In the genomic region with DNA sequence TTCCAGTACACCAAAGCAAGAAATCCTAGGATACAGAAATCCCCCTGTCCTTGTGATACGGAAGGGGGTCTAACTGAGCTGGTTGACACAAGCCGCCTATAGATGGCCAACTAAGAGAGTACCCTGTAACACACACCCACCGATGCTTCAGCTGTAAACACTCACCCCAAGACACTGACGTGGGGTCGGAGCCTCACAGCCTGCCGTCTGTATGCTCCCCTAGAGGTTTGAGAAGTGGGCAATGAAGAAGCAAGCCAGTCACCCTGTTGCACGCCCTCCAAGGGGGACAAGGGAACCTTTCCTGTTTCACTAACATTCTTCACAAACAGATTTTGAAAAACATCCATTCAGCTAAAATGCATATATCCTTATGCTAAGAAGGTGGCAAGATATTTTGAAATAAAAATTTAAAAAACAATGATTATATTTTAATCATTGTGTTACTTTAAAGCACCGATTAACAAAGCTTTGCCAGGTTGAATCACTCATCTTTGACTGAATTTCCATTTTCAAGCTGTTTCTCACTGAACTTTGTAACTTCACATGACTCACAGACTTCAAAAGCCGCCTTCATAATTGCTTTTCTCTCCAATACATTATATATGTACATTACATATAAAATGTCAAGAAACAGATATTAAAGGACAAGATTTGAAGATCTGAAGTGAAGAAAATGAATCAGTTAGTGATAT, we compare ENCODE assay signal across 14 cellular contexts.
DNase-seq lines count a peak whose midpoint lies in the region; ATAC-seq and TF ChIP-seq lines count a peak whose summit lies in the region.
"Had no signal": no experiment of that assay in that cellular context is flagged by ENCODE, and none has a peak within 500 bp of the region (broad histone marks: within the 10 kb centered on the region; RNA-seq: fewer than 3 reads in every experiment).

No MANE protein-coding gene starts in this region.

- no peaks in the 10 kb centered on the region for H3K4me1 Mint-ChIP-seq in activated T-cell treated with anti-CD3 and anti-CD28 coated beads, Interleukin-2, amount 50 U/mL, for 72 hours (ENCODE audit: low read depth)
- H3K4me1 Mint-ChIP-seq: naive B cell had no signal

- H3K79me2 ChIP-seq in ACC112 (ENCODE audit: control insufficient read depth, insufficient read depth, low read length, unreplicated experiment), result no peaks in the 10 kb centered on the region
- no peaks in the 10 kb centered on the region for H3K79me2 ChIP-seq in PC-9 (ENCODE audit: low read depth)

- H2AFZ ChIP-seq in ACC112 (ENCODE audit: low read length, unreplicated experiment) (peak overlapping the region; percentile 55), PC-9 (no peak overlapping the region; the same call in 1 of the 2 replicates)

- H4K20me1 ChIP-seq in PC-9 (ENCODE audit: insufficient read depth), result no peaks in the 10 kb centered on the region

- POLR2A ChIA-PET in PC-9 (lab: Charles Lee; ENCODE audit: unreplicated experiment), result no interaction called here
- POLR2A ChIA-PET in GM10248 (lab: Yijun Ruan, JAX), result no interaction called here

- CTCF ChIA-PET in PC-9 (lab: Charles Lee) (interaction anchor here (0.6 kb wide), 1 partner anchor 2000 kb away, joined by 5 read pairs; no protein-coding TSS in a partner anchor), GM10248 (lab: Yijun Ruan, JAX) (no interaction called here)

- H3K9me3 Mint-ChIP-seq in activated T-cell treated with anti-CD3 and anti-CD28 coated beads, Interleukin-2, amount 50 U/mL, for 72 hours, result no peaks in the 10 kb centered on the region
- H3K9me3 Mint-ChIP-seq: naive B cell had no signal

- H3K27me3 ChIP-seq in ACC112 (ENCODE audit: insufficient read depth, low read length) (no peaks in the 10 kb centered on the region), PC-9 (ENCODE audit: insufficient read depth, low read depth) (no peaks in the 10 kb centered on the region), dorsolateral prefrontal cortex (no peaks in the 10 kb centered on the region)
- H3K27me3 ChIP-seq: esophagus muscularis mucosa, uterus had no signal

- no peaks in the 10 kb centered on the region for H3K9me2 ChIP-seq in PC-9 (ENCODE audit: insufficient read depth)

- H3K36me3 ChIP-seq in ACC112 (ENCODE audit: insufficient read depth, low read length), result no peaks in the 10 kb centered on the region
- H3K36me3 ChIP-seq in PC-9 (ENCODE audit: low read depth), result no peaks in the 10 kb centered on the region
- no peaks in the 10 kb centered on the region for H3K36me3 ChIP-seq in mucosa of descending colon (ENCODE audit: low read depth)
- H3K36me3 ChIP-seq: esophagus muscularis mucosa, uterus had no signal

- H3K27ac ChIP-seq in ACC112 (ENCODE audit: low read depth, low read length), result no peak overlapping the region; the same call in 1 of the 2 replicates
- H3K27ac ChIP-seq in PC-9, result peak overlapping the region; percentile 19; the same call in 1 of the 2 replicates
- H3K27ac ChIP-seq in dorsolateral prefrontal cortex, result peak overlapping the region in 47 of 59 donors; percentile 1 to 79 (median 54)
- H3K27ac ChIP-seq: esophagus muscularis mucosa, uterus had no signal

- no peak for TF ChIP-seq CTCF in PC-9 (conservative IDR thresholded peaks at IDR 0.05)
- TF ChIP-seq CTCF in dorsolateral prefrontal cortex (IDR thresholded peaks at IDR 0.05 in 54 of 56, conservative IDR thresholded peaks at IDR 0.05 in 2 of 56; ENCODE audit: low read depth in 1 of 56, partially characterized antibody in 56 of 56), result no peak
- no peak for TF ChIP-seq CTCF in mucosa of descending colon (IDR thresholded peaks at IDR 0.05)
- no peak for TF ChIP-seq CTCF in GM10248 (IDR thresholded peaks at IDR 0.05; ENCODE audit: control extremely low read depth, extremely low read depth, low read depth, missing control alignments)

- no peaks in the 10 kb centered on the region for H3K27me3 Mint-ChIP-seq in activated T-cell treated with anti-CD3 and anti-CD28 coated beads, Interleukin-2, amount 50 U/mL, for 72 hours (ENCODE audit: low read depth)

- BruUV-seq in PC-9 (replicated peaks; lab: Mats Ljungman, UMichigan), result no TSS peak

- intact Hi-C loops in PC-9 (cut with micrococcal nuclease; ENCODE audit: unreplicated experiment), result loop anchor here (2.0 to 10.0 kb wide), 3 partner anchors 212 to 492 kb away; partner anchors contain the start of gene ARL4A
- intact Hi-C loops in dorsolateral prefrontal cortex (cut with DNase I), result no loop called here
- intact Hi-C loops in mucosa of descending colon (cut with DNase I, micrococcal nuclease), result no loop called here

- no peak overlapping the region for H3K27ac Mint-ChIP-seq in activated T-cell treated with anti-CD3 and anti-CD28 coated beads, Interleukin-2, amount 50 U/mL, for 72 hours

- peak overlapping the region; percentile 47 for H3K4me3 ChIP-seq in ACC112 (ENCODE audit: low read depth, low read length)
- H3K4me3 ChIP-seq in PC-9, result peak overlapping the region; percentile 19; the same call in 1 of the 2 replicates
- no peak overlapping the region for H3K4me3 ChIP-seq in dorsolateral prefrontal cortex
- H3K4me3 ChIP-seq in mucosa of descending colon, result no peak overlapping the region
- H3K4me3 ChIP-seq: esophagus muscularis mucosa, uterus had no signal

- H3K4me2 ChIP-seq in PC-9, result peak overlapping the region; percentile 66

- peak; percentile 77 for ATAC-seq in mucosa of descending colon
- no peak for ATAC-seq in activated T-cell treated with anti-CD3 and anti-CD28 coated beads, Interleukin-2, amount 50 U/mL, for 72 hours (replicated peaks in 1 of 2)

- H3K4me3 Mint-ChIP-seq in activated T-cell treated with anti-CD3 and anti-CD28 coated beads, Interleukin-2, amount 50 U/mL, for 72 hours, result no peak overlapping the region
- H3K4me3 Mint-ChIP-seq: naive B cell had no signal

- H3K4me1 ChIP-seq in ACC112 (ENCODE audit: control insufficient read depth, insufficient read depth, low read length, unreplicated experiment) (peaks cover 14% of the 10 kb centered on the region), PC-9 (replicated peaks; ENCODE audit: insufficient read depth) (peaks cover 16% of the 10 kb centered on the region), mucosa of descending colon (ENCODE audit: low read depth) (no peaks in the 10 kb centered on the region)
- H3K4me1 ChIP-seq: esophagus muscularis mucosa, uterus had no signal

- H3K9me3 ChIP-seq in PC-9 (ENCODE audit: insufficient read depth, low read depth), result no peaks in the 10 kb centered on the region
- no peaks in the 10 kb centered on the region for H3K9me3 ChIP-seq in mucosa of descending colon
- H3K9me3 ChIP-seq: esophagus muscularis mucosa, uterus had no signal

- H3F3A ChIP-seq in PC-9 (ENCODE audit: insufficient read depth, low read depth), result peaks cover 10% of the 10 kb centered on the region

- no peaks in the 10 kb centered on the region for H3K36me3 Mint-ChIP-seq in activated T-cell treated with anti-CD3 and anti-CD28 coated beads, Interleukin-2, amount 50 U/mL, for 72 hours (ENCODE audit: insufficient read depth in 2 of 2)
- H3K36me3 Mint-ChIP-seq: naive B cell had no signal

- DNase-seq in PC-9, result no peak
- no peak for DNase-seq in dorsolateral prefrontal cortex
- DNase-seq in mucosa of descending colon, result no peak
- DNase-seq in activated CD4-positive, alpha-beta T cell treated with anti-CD3 and anti-CD28 coated beads, Interleukin-2, amount 50 U/mL, for 4 hours, result no peak
- no peak for DNase-seq in GM10248 (ENCODE audit: extremely low spot score)
- DNase-seq in activated T-cell treated with anti-CD3 and anti-CD28 coated beads, Interleukin-2, amount 50 U/mL, for 72 hours, result no peak
- DNase-seq in NK-92 (lab: John Stamatoyannopoulos, UW; ENCODE audit: unreplicated experiment), result no peak
- DNase-seq: activated CD4-positive, CD25-positive, alpha-beta regulatory T cell; activated T-cell treated with anti-CD3 and anti-CD28 coated beads, Interleukin-2, amount 50 U/mL, for 48 hours; DND-41; naive B cell; uterus had no signal

Comparison
In these comparisons a context has a peak if more than half of its experiments do, and no peak if none do; other contexts are left out.
1. H3K4me3 ChIP-seq: peak in ACC112 (single experiment) and PC-9 (single experiment); none in dorsolateral prefrontal cortex (0 of 59) and mucosa of descending colon (single experiment).